Comparison of ENCODE assay signal across 7 cellular contexts in genomic region chr4:101347267-101347556, GRCh38. TPM values are rescaled to one million over a fixed set of nuclear protein-coding genes. Genes with fewer than 3 reads are reported as not detected.
DNase-seq lines count a peak whose midpoint lies in the region; ATAC-seq and TF ChIP-seq lines count a peak whose summit lies in the region.

TSS of gene PPP3CA (minus strand) at chr4:101347526.

- H3K27ac Mint-ChIP-seq in activated CD4-positive, alpha-beta memory T cell treated with anti-CD3 and anti-CD28 coated beads, Interleukin-2, amount 10 ng/mL, durations not matched to agents 7 days and 5 days, result peak within 1 kb of the TSS; percentile 94

- peaks cover 0 to 36% (median 18%) of the 10 kb centered on the region in 12 donors for H3K4me1 ChIP-seq in heart left ventricle

- H3K27ac ChIP-seq in heart left ventricle, result peak within 1 kb of the TSS; percentile 88 to 99 (median 94)

- peak in 2 of 12 donors; percentile 5 to 12 for TF ChIP-seq CTCF in heart left ventricle (IDR thresholded peaks at IDR 0.05)
- TF ChIP-seq CTCF in retinal pigment epithelial cell (conservative IDR thresholded peaks at IDR 0.05; ENCODE audit: low read depth, low read length), result no peak

- H3K36me3 ChIP-seq in heart left ventricle, result no peaks in the 10 kb centered on the region

- peak within 1 kb of the TSS; percentile 98 for H3K4me3 Mint-ChIP-seq in activated CD4-positive, alpha-beta memory T cell treated with anti-CD3 and anti-CD28 coated beads, Interleukin-2, amount 10 ng/mL, durations not matched to agents 7 days and 5 days

- intact Hi-C loops in heart left ventricle (cut with DNase I), result loop anchor here (1.0 to 10.0 kb wide), 13 partner anchors 52 to 925 kb away; no protein-coding TSS in a partner anchor

- peak in 1 of 2 donors; percentile 74 for TF ChIP-seq POLR2A in heart left ventricle (IDR thresholded peaks at IDR 0.05)

- DNase-seq in activated CD4-positive, alpha-beta memory T cell treated with anti-CD3 and anti-CD28 coated beads, Interleukin-2, amount 10 ng/mL, durations not matched to agents 7 days and 5 days, result no peak
- DNase-seq in heart left ventricle, result no peak
- no peak for DNase-seq in retinal pigment epithelial cell (ENCODE audit: low read depth)
- DNase-seq in NCI-H2029 treated with DMSO at 0.1 percent for 48 hours (lab: John Stamatoyannopoulos, UW), result no peak

- H3K9me3 Mint-ChIP-seq in activated CD4-positive, alpha-beta memory T cell treated with anti-CD3 and anti-CD28 coated beads, Interleukin-2, amount 10 ng/mL, durations not matched to agents 7 days and 5 days, result no peaks in the 10 kb centered on the region

- CTCF ChIA-PET in activated CD4-positive, alpha-beta memory T cell treated with anti-CD3 and anti-CD28 coated beads, Interleukin-2, amount 10 ng/mL, durations not matched to agents 7 days and 5 days (lab: Charles Lee), result interaction anchor here (0.5 to 3.3 kb wide), 10 partner anchors 11 to 383 kb away, joined by 3 to 17 read pairs (median 4); no protein-coding TSS in a partner anchor

- POLR2A ChIA-PET in activated CD4-positive, alpha-beta memory T cell treated with anti-CD3 and anti-CD28 coated beads, Interleukin-2, amount 10 ng/mL, durations not matched to agents 7 days and 5 days (lab: Charles Lee), result interaction anchor here (0.8 to 3.3 kb wide), 17 partner anchors 9 to 1784 kb away, joined by 3 to 46 read pairs (median 5); partner anchors contain the start of genes SLC39A8 and TRMT10A

- H3K36me3 Mint-ChIP-seq in activated CD4-positive, alpha-beta memory T cell treated with anti-CD3 and anti-CD28 coated beads, Interleukin-2, amount 10 ng/mL, durations not matched to agents 7 days and 5 days (ENCODE audit: low read depth), result peaks cover 15% of the 10 kb centered on the region

- H3K27me3 Mint-ChIP-seq in activated CD4-positive, alpha-beta memory T cell treated with anti-CD3 and anti-CD28 coated beads, Interleukin-2, amount 10 ng/mL, durations not matched to agents 7 days and 5 days, result peaks cover 8% of the 10 kb centered on the region

- no peaks in the 10 kb centered on the region for H3K9me3 ChIP-seq in heart left ventricle

- peak within 1 kb of the TSS; percentile 56 to 97 (median 87) for H3K4me3 ChIP-seq in heart left ventricle
- peak within 1 kb of the TSS; percentile 91 for H3K4me3 ChIP-seq in retinal pigment epithelial cell (ENCODE audit: low read length)

- peak; percentile 3 for ATAC-seq in GM18858 (IDR thresholded peaks at IDR 0.05; ENCODE audit: unreplicated experiment)
- peak; percentile 17 for ATAC-seq in HG02763 (IDR thresholded peaks at IDR 0.05; ENCODE audit: unreplicated experiment)
- no peak for ATAC-seq in heart left ventricle
- ATAC-seq in HG03280 (IDR thresholded peaks at IDR 0.05; ENCODE audit: unreplicated experiment), result no peak

- H3K4me1 Mint-ChIP-seq in activated CD4-positive, alpha-beta memory T cell treated with anti-CD3 and anti-CD28 coated beads, Interleukin-2, amount 10 ng/mL, durations not matched to agents 7 days and 5 days, result peaks cover 46% of the 10 kb centered on the region

- H3K27me3 ChIP-seq in heart left ventricle, result no peaks in the 10 kb centered on the region

- 0 to 1% (median 0%) methylated on average over 6 to 41 of the region's 41 CpGs for WGBS in heart left ventricle, 4 donors

RNA-seq across cellular contexts. Expression of gene PPP3CA, which starts in this region (rescaled TPM):
- 10 to 100 TPM; 45.5 to 48.6 TPM for total RNA-seq in activated CD4-positive, alpha-beta memory T cell treated with anti-CD3 and anti-CD28 coated beads, Interleukin-2, amount 10 ng/mL, durations not matched to agents 7 days and 5 days
- 10 to 100 TPM; 11.0 to 32.5 (median 22.9) TPM for total RNA-seq in heart left ventricle
- 10 to 100 TPM in 1 of 2 donors, 1 to 10 TPM in 1; 5.9 to 11.0 TPM for polyA plus RNA-seq in heart left ventricle

Comparison
In these comparisons a context has a peak if more than half of its experiments do, and no peak if none do; other contexts are left out.
1. ATAC-seq: peak in GM18858 (single experiment) and HG02763 (single experiment); none in heart left ventricle (0 of 4) and HG03280 (single experiment).